Comparison of ENCODE assay signal across 8 cellular contexts in genomic region chr17:50396261-50397110, GRCh38. TPM values are rescaled to one million over a fixed set of nuclear protein-coding genes. Genes with fewer than 3 reads are reported as not detected.
DNase-seq lines count a peak whose midpoint lies in the region; ATAC-seq and TF ChIP-seq lines count a peak whose summit lies in the region.

No MANE protein-coding gene starts in this region.

- no peaks in the 10 kb centered on the region for H3K27me3 ChIP-seq in iPS-18a (ENCODE audit: control insufficient read depth, insufficient read depth, low read length)
- no peaks in the 10 kb centered on the region for H3K27me3 ChIP-seq in skeletal muscle tissue (ENCODE audit: control insufficient read depth in 3 of 3, insufficient read depth in 3 of 3, low read length in 3 of 3)

- peak; percentile 69 for DNase-seq in AG10803 (ENCODE audit: low read depth)
- peak; percentile 17 for DNase-seq in NCI-H774 (lab: John Stamatoyannopoulos, UW)
- DNase-seq in astrocyte of the spinal cord (ENCODE audit: low read depth, low spot score): peak; percentile 50
- DNase-seq in NCI-H1436 treated with DMSO at 0.1 percent for 48 hours (lab: John Stamatoyannopoulos, UW): no peak
- DNase-seq in islet precursor cell: no peak

- in situ Hi-C loops in astrocyte of the spinal cord (cut with HindIII; ENCODE audit: low sequenced_read_pairs): no loop called here

- H3K4me3 ChIP-seq in AG10803 (ENCODE audit: low read length): peak overlapping the region; percentile 98
- peak overlapping the region; percentile 100 for H3K4me3 ChIP-seq in astrocyte of the spinal cord (ENCODE audit: low read depth, low read length)
- peak overlapping the region; percentile 82 for H3K4me3 ChIP-seq in iPS-18a (ENCODE audit: low read length)
- peak overlapping the region; percentile 81 to 97 (median 96) for H3K4me3 ChIP-seq in skeletal muscle tissue (ENCODE audit: low read length in 3 of 3)

- peaks cover 33% of the 10 kb centered on the region for H3K36me3 ChIP-seq in iPS-18a (ENCODE audit: control insufficient read depth, low read depth, low read length)
- H3K36me3 ChIP-seq in skeletal muscle tissue (ENCODE audit: control insufficient read depth in 3 of 3, insufficient read depth in 3 of 3, low read length in 3 of 3): peaks cover 29 to 37% (median 33%) of the 10 kb centered on the region in 3 donors

- H3K9ac ChIP-seq in iPS-18a (ENCODE audit: low read length): peak overlapping the region; percentile 72
- peak overlapping the region; percentile 84 to 92 (median 88) for H3K9ac ChIP-seq in skeletal muscle tissue (ENCODE audit: low read depth in 1 of 3, low read length in 3 of 3)

- H3K9me3 ChIP-seq in iPS-18a (ENCODE audit: control insufficient read depth, low read depth, low read length) (no peaks in the 10 kb centered on the region), skeletal muscle tissue (ENCODE audit: control insufficient read depth in 3 of 3, low read length in 3 of 3) (no peaks in the 10 kb centered on the region)

- ATAC-seq in GM19455 (IDR thresholded peaks at IDR 0.05; ENCODE audit: unreplicated experiment): peak; percentile 23

- TF ChIP-seq CTCF in AG10803 (conservative IDR thresholded peaks at IDR 0.05; ENCODE audit: low read length) (no peak), astrocyte of the spinal cord (IDR thresholded peaks at IDR 0.05; ENCODE audit: low read depth, low read length) (no peak)

- peaks cover 3% of the 10 kb centered on the region for H3K4me1 ChIP-seq in iPS-18a (ENCODE audit: control insufficient read depth, low read depth, low read length)
- H3K4me1 ChIP-seq in skeletal muscle tissue (ENCODE audit: control insufficient read depth in 3 of 3, insufficient read depth in 3 of 3, low read length in 3 of 3): peaks cover 15 to 31% (median 29%) of the 10 kb centered on the region in 3 donors

- no peak overlapping the region for H3K27ac ChIP-seq in iPS-18a (ENCODE audit: low read length)
- peak overlapping the region; percentile 61 for H3K27ac ChIP-seq in skeletal muscle tissue (ENCODE audit: low read depth, low read length)

RNA-seq across cellular contexts. Expression of gene LRRC59, which starts 0.8 kb away (rescaled TPM):
- total RNA-seq in skeletal muscle tissue: 43.3 TPM

RNA-seq across cellular contexts. Expression of gene EME1, which starts 23.5 kb away (rescaled TPM):
- 2.1 TPM for total RNA-seq in skeletal muscle tissue

RNA-seq across cellular contexts. Expression of gene MRPL27, which starts 23.5 kb away (rescaled TPM):
- total RNA-seq in skeletal muscle tissue: 65.2 TPM

RNA-seq across cellular contexts. Expression of gene ACSF2, which starts 29.5 kb away (rescaled TPM):
- total RNA-seq in skeletal muscle tissue: 51.1 TPM

RNA-seq across cellular contexts. Expression of gene XYLT2, which starts 50.6 kb away (rescaled TPM):
- total RNA-seq in skeletal muscle tissue: 24.0 TPM

Comparison
In these comparisons a context has a peak if more than half of its experiments do, and no peak if none do; other contexts are left out.
1. DNase-seq: peak in AG10803 (single experiment), NCI-H774 (single experiment) and astrocyte of the spinal cord (single experiment); none in NCI-H1436 treated with DMSO at 0.1 percent for 48 hours (single experiment) and islet precursor cell (single experiment).
2. Peak in every context shown above with its lines, with median percentiles within 50 percentile points of each other: H3K4me3 ChIP-seq.